1 cellular context compared by ENCODE assay signal in the genomic region with DNA sequence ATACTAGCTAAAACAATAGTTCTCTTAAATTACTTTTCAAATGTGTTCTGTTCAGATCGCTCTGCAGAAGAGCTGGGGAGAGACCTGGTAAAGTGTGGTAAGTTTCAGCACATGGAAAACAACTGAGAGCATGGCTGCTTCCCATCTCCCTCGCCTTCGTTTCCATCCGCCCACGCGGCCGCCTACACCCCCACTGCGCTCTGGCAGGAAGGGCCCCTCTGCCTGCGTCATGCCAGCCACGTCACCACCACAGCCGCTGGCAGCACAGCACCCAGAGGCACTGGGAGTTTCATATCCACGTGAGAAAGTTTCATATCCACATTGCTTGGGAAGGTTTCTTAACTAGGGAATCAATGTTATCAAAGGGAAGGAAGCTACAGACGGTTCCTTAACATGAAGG.
TF ChIP-seq lines count a peak whose summit lies in the region.

No MANE protein-coding gene starts in this region.

TF ChIP-seq in GM23338, 12 proteins besides CTCF, POLR2A, EP300 and RAD21 (continued from another document):
- TF ChIP-seq, protein P1, sequence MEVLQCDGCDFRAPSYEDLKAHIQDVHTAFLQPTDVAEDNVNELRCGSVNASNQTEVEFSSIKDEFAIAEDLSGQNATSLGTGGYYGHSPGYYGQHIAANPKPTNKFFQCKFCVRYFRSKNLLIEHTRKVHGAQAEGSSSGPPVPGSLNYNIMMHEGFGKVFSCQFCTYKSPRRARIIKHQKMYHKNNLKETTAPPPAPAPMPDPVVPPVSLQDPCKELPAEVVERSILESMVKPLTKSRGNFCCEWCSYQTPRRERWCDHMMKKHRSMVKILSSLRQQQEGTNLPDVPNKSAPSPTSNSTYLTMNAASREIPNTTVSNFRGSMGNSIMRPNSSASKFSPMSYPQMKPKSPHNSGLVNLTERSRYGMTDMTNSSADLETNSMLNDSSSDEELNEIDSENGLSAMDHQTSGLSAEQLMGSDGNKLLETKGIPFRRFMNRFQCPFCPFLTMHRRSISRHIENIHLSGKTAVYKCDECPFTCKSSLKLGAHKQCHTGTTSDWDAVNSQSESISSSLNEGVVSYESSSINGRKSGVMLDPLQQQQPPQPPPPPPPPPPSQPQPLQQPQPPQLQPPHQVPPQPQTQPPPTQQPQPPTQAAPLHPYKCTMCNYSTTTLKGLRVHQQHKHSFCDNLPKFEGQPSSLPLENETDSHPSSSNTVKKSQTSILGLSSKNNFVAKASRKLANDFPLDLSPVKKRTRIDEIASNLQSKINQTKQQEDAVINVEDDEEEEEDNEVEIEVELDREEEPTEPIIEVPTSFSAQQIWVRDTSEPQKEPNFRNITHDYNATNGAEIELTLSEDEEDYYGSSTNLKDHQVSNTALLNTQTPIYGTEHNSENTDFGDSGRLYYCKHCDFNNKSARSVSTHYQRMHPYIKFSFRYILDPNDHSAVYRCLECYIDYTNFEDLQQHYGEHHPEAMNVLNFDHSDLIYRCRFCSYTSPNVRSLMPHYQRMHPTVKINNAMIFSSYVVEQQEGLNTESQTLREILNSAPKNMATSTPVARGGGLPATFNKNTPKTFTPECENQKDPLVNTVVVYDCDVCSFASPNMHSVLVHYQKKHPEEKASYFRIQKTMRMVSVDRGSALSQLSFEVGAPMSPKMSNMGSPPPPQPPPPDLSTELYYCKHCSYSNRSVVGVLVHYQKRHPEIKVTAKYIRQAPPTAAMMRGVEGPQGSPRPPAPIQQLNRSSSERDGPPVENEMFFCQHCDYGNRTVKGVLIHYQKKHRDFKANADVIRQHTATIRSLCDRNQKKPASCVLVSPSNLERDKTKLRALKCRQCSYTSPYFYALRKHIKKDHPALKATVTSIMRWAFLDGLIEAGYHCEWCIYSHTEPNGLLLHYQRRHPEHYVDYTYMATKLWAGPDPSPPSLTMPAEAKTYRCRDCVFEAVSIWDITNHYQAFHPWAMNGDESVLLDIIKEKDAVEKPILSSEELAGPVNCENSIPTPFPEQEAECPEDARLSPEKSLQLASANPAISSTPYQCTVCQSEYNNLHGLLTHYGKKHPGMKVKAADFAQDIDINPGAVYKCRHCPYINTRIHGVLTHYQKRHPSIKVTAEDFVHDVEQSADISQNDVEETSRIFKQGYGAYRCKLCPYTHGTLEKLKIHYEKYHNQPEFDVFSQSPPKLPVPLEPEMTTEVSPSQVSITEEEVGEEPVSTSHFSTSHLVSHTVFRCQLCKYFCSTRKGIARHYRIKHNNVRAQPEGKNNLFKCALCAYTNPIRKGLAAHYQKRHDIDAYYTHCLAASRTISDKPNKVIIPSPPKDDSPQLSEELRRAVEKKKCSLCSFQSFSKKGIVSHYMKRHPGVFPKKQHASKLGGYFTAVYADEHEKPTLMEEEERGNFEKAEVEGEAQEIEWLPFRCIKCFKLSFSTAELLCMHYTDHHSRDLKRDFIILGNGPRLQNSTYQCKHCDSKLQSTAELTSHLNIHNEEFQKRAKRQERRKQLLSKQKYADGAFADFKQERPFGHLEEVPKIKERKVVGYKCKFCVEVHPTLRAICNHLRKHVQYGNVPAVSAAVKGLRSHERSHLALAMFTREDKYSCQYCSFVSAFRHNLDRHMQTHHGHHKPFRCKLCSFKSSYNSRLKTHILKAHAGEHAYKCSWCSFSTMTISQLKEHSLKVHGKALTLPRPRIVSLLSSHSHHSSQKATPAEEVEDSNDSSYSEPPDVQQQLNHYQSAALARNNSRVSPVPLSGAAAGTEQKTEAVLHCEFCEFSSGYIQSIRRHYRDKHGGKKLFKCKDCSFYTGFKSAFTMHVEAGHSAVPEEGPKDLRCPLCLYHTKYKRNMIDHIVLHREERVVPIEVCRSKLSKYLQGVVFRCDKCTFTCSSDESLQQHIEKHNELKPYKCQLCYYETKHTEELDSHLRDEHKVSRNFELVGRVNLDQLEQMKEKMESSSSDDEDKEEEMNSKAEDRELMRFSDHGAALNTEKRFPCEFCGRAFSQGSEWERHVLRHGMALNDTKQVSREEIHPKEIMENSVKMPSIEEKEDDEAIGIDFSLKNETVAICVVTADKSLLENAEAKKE (CRISPR knock-in tag; IDR thresholded peaks at IDR 0.05) = no peak
